In genomic region chr13:109919715-109920375, GRCh38 we compare ENCODE assay signal across 26 cellular contexts.
A peak's percentile ranks its signal among the peaks of the same experiment; 100 is the strongest.
DNase-seq lines count a peak whose midpoint lies in the region; ATAC-seq and TF ChIP-seq lines count a peak whose summit lies in the region.
"Had no signal": no experiment of that assay in that cellular context is flagged by ENCODE, and none has a peak within 500 bp of the region (broad histone marks: within the 10 kb centered on the region; RNA-seq: fewer than 3 reads in every experiment).

No MANE protein-coding gene starts in this region.

- POLR2A ChIA-PET in MCF 10A (lab: Yijun Ruan, JAX), result interaction anchor here (1.6 kb wide), 1 partner anchor 10 kb away, joined by 3 read pairs; no protein-coding TSS in a partner anchor

- CTCF ChIA-PET in MCF 10A (lab: Yijun Ruan, JAX), result no interaction called here

- H3K27me3 Mint-ChIP-seq in mesothelial cell of epicardium (ENCODE audit: low read depth) (no peaks in the 10 kb centered on the region), MCF 10A (ENCODE audit: insufficient read depth, unreplicated experiment) (no peaks in the 10 kb centered on the region)
- H3K27me3 Mint-ChIP-seq: dendritic cell treated with granulocyte-macrophage colony-stimulating factor and Interleukin-4, amounts not matched to agents 40 ng/mL and 50 ng/mL, for 4 days; stimulated activated memory B cell treated with anti-CD40 and anti-IgM and Interleukin-4, amounts not matched to agents 10 μg/mL and 1 μg/mL and 100 μg/mL, for 72 hours had no signal

- H3K4me1 Mint-ChIP-seq in mesothelial cell of epicardium (peaks cover 20% of the 10 kb centered on the region), MCF 10A (ENCODE audit: insufficient read depth, unreplicated experiment) (peaks cover 6% of the 10 kb centered on the region)
- H3K4me1 Mint-ChIP-seq: CD4-positive, CD25-positive, alpha-beta regulatory T cell; GM23338; memory B cell; natural killer cell; stimulated activated memory B cell treated with anti-CD40 and anti-IgM and Interleukin-4, amounts not matched to agents 10 μg/mL and 1 μg/mL and 100 μg/mL, for 72 hours had no signal

- ATAC-seq in GM18517 (IDR thresholded peaks at IDR 0.05; ENCODE audit: unreplicated experiment), result no peak
- ATAC-seq: GM23338; natural killer cell; stimulated activated memory B cell treated with anti-CD40 and anti-IgM and Interleukin-4, amounts not matched to agents 10 μg/mL and 1 μg/mL and 100 μg/mL, for 72 hours had no signal

- H3K36me3 Mint-ChIP-seq in mesothelial cell of epicardium (no peaks in the 10 kb centered on the region), MCF 10A (ENCODE audit: insufficient read depth, unreplicated experiment) (no peaks in the 10 kb centered on the region)
- H3K36me3 Mint-ChIP-seq: CD4-positive, CD25-positive, alpha-beta regulatory T cell; memory B cell; natural killer cell; stimulated activated memory B cell treated with anti-CD40 and anti-IgM and Interleukin-4, amounts not matched to agents 10 μg/mL and 1 μg/mL and 100 μg/mL, for 72 hours had no signal

- no peak for TF ChIP-seq CTCF in choroid plexus epithelial cell (conservative IDR thresholded peaks at IDR 0.05; ENCODE audit: low read depth, low read length)
- TF ChIP-seq CTCF in mesothelial cell of epicardium (IDR thresholded peaks at IDR 0.05; ENCODE audit: unreplicated experiment), result no peak
- no peak for TF ChIP-seq CTCF in MCF 10A (IDR thresholded peaks at IDR 0.05; ENCODE audit: unreplicated experiment)

- BruUV-seq in MCF 10A (replicated peaks; lab: Mats Ljungman, UMichigan), result no TSS peak

- H3K27ac Mint-ChIP-seq in mesothelial cell of epicardium (peak overlapping the region; percentile 33), MCF 10A (ENCODE audit: low read depth, unreplicated experiment) (no peak overlapping the region)
- H3K27ac Mint-ChIP-seq: CD4-positive, CD25-positive, alpha-beta regulatory T cell; dendritic cell treated with granulocyte-macrophage colony-stimulating factor and Interleukin-4, amounts not matched to agents 40 ng/mL and 50 ng/mL, for 4 days; GM23338; memory B cell; natural killer cell; stimulated activated memory B cell treated with anti-CD40 and anti-IgM and Interleukin-4, amounts not matched to agents 10 μg/mL and 1 μg/mL and 100 μg/mL, for 72 hours had no signal

- H3K9me3 Mint-ChIP-seq in mesothelial cell of epicardium (no peaks in the 10 kb centered on the region), MCF 10A (ENCODE audit: unreplicated experiment) (no peaks in the 10 kb centered on the region)
- H3K9me3 Mint-ChIP-seq: CD4-positive, CD25-positive, alpha-beta regulatory T cell; dendritic cell treated with granulocyte-macrophage colony-stimulating factor and Interleukin-4, amounts not matched to agents 40 ng/mL and 50 ng/mL, for 4 days; GM23338; memory B cell; natural killer cell; stimulated activated memory B cell treated with anti-CD40 and anti-IgM and Interleukin-4, amounts not matched to agents 10 μg/mL and 1 μg/mL and 100 μg/mL, for 72 hours had no signal

- intact Hi-C loops in MCF 10A (cut with micrococcal nuclease), result no loop called here

- H3K4me3 Mint-ChIP-seq in mesothelial cell of epicardium (no peak overlapping the region), MCF 10A (ENCODE audit: unreplicated experiment) (no peak overlapping the region)
- H3K4me3 Mint-ChIP-seq: CD4-positive, CD25-positive, alpha-beta regulatory T cell; dendritic cell treated with granulocyte-macrophage colony-stimulating factor and Interleukin-4, amounts not matched to agents 40 ng/mL and 50 ng/mL, for 4 days; GM23338; memory B cell; natural killer cell; stimulated activated memory B cell treated with anti-CD40 and anti-IgM and Interleukin-4, amounts not matched to agents 10 μg/mL and 1 μg/mL and 100 μg/mL, for 72 hours had no signal

- no peak overlapping the region for H3K4me3 ChIP-seq in choroid plexus epithelial cell (ENCODE audit: low read depth, low read length)
- H3K4me3 ChIP-seq: adrenal gland, GM23338, smooth muscle cell, thoracic aorta, uterus had no signal

- DNase-seq in ELR (ENCODE audit: low read depth), result peak; percentile 52
- peak; percentile 37 for DNase-seq in M059J (ENCODE audit: low read depth)
- peak; percentile 56 for DNase-seq in choroid plexus epithelial cell (ENCODE audit: low read depth)
- DNase-seq in mesothelial cell of epicardium (ENCODE audit: low spot score in 2 of 2, unreplicated experiment in 2 of 2), result no peak
- DNase-seq in AG08396 (ENCODE audit: low spot score), result no peak
- DNase-seq in MCF 10A (ENCODE audit: unreplicated experiment), result no peak
- DNase-seq in GM03348 (ENCODE audit: low spot score), result no peak
- DNase-seq: activated CD4-positive, alpha-beta T cell treated with anti-CD3 and anti-CD28 coated beads for 4 hours; activated naive CD4-positive, alpha-beta T cell; activated T-cell treated with anti-CD3 and anti-CD28 coated beads, Interleukin-2, amount 50 U/mL, for 48 hours; adrenal gland; CD4-positive, CD25-positive, alpha-beta regulatory T cell; glutamatergic neuron; natural killer cell; NCI-H1105; NCI-H1930; NCI-H69; stimulated activated CD4-positive, alpha-beta T cell treated with anti-CD3 and anti-CD28 coated beads, Interleukin-2, amount 100 ng/mL, for 24 hours; uterus had no signal

Comparison
In these comparisons a context has a peak if more than half of its experiments do, and no peak if none do; other contexts are left out.
1. DNase-seq: peak in ELR (single experiment), M059J (single experiment) and choroid plexus epithelial cell (single experiment); none in mesothelial cell of epicardium (0 of 2), AG08396 (single experiment), MCF 10A (single experiment) and GM03348 (single experiment).